In genomic region chr1:53114090-53114489, GRCh38 we compare ENCODE assay signal across 1 cellular context.
TF ChIP-seq lines count a peak whose summit lies in the region.

No MANE protein-coding gene starts in this region.

TF ChIP-seq in IMR-90, 13 proteins besides CTCF, POLR2A, EP300 and RAD21 (continued from another document):
- TF ChIP-seq NFE2L2 (IDR thresholded peaks at IDR 0.05; ENCODE audit: low read depth, low read length) (no peak), SMC3 (IDR thresholded peaks at IDR 0.05; ENCODE audit: low read depth, low read length) (no peak), MXI1 (IDR thresholded peaks at IDR 0.05; ENCODE audit: borderline replicate concordance, low read depth, low read length) (no peak), FOS (IDR thresholded peaks at IDR 0.05; ENCODE audit: low read depth, low read length) (no peak), RFX5 (IDR thresholded peaks at IDR 0.05; ENCODE audit: low read depth, low read length) (no peak), CHD1 (IDR thresholded peaks at IDR 0.05; ENCODE audit: low read depth, low read length) (no peak)
